2 cellular contexts compared by ENCODE assay signal in genomic region chr4:70931359-70931758, GRCh38.
TF ChIP-seq lines count a peak whose summit lies in the region.

No MANE protein-coding gene starts in this region.

TF ChIP-seq in IMR-90, 13 proteins besides CTCF, POLR2A, EP300 and RAD21:
- TF ChIP-seq MXI1 (IDR thresholded peaks at IDR 0.05; ENCODE audit: borderline replicate concordance, low read depth, low read length) (no peak), SMC3 (IDR thresholded peaks at IDR 0.05; ENCODE audit: low read depth, low read length) (no peak), RCOR1 (IDR thresholded peaks at IDR 0.05; ENCODE audit: insufficient replicate concordance, low read length) (no peak), CEBPB (IDR thresholded peaks at IDR 0.05; ENCODE audit: low read depth, low read length) (no peak), CHD1 (IDR thresholded peaks at IDR 0.05; ENCODE audit: low read depth, low read length) (no peak), BHLHE40 (IDR thresholded peaks at IDR 0.05; ENCODE audit: low read depth, low read length) (no peak), ELK1 (IDR thresholded peaks at IDR 0.05; ENCODE audit: borderline replicate concordance, low read depth, low read length) (no peak), MAZ (IDR thresholded peaks at IDR 0.05; ENCODE audit: borderline replicate concordance, low read depth, low read length) (no peak), FOS (IDR thresholded peaks at IDR 0.05; ENCODE audit: low read depth, low read length) (no peak), MAFK (IDR thresholded peaks at IDR 0.05; ENCODE audit: low read depth, low read length) (no peak), NFE2L2 (IDR thresholded peaks at IDR 0.05; ENCODE audit: low read depth, low read length) (no peak), RFX5 (IDR thresholded peaks at IDR 0.05; ENCODE audit: low read depth, low read length) (no peak), USF2 (IDR thresholded peaks at IDR 0.05; ENCODE audit: low read depth, low read length) (no peak)
TF ChIP-seq in IMR-90: peak in this region for 0.

TF ChIP-seq in HepG2, 621 proteins besides CTCF, POLR2A, EP300 and RAD21:
- TF ChIP-seq DR1 (CRISPR knock-in tag; IDR thresholded peaks at IDR 0.05) (no peak), FOXC1 (CRISPR knock-in tag; IDR thresholded peaks at IDR 0.05; ENCODE audit: borderline replicate concordance) (no peak), ZNF414 (CRISPR knock-in tag; IDR thresholded peaks at IDR 0.05) (no peak), ZFX (CRISPR knock-in tag; IDR thresholded peaks at IDR 0.05; ENCODE audit: low read depth) (no peak), MAFG (CRISPR knock-in tag; IDR thresholded peaks at IDR 0.05) (no peak)
TF ChIP-seq in HepG2: peak in this region for 0.
